In genomic region chr12:9784816-9785215, GRCh38 we compare ENCODE assay signal across 17 cellular contexts.
"Had no signal": no experiment of that assay in that cellular context is flagged by ENCODE, and none has a peak within 500 bp of the region (broad histone marks: within the 10 kb centered on the region; RNA-seq: fewer than 3 reads in every experiment).

No MANE protein-coding gene starts in this region.

- H3K4me1 ChIP-seq: esophagus squamous epithelium, foreskin keratinocyte, pancreas had no signal

- H3K27ac Mint-ChIP-seq: dendritic cell treated with granulocyte-macrophage colony-stimulating factor and Interleukin-4, amounts not matched to agents 40 ng/mL and 50 ng/mL, for 4 days; naive B cell; nephron; progenitor cell of endocrine pancreas had no signal

- H3K27me3 Mint-ChIP-seq: dendritic cell treated with granulocyte-macrophage colony-stimulating factor and Interleukin-4, amounts not matched to agents 40 ng/mL and 50 ng/mL, for 4 days; naive B cell; progenitor cell of endocrine pancreas had no signal

- H3K4me1 Mint-ChIP-seq: nephron had no signal

- H3K36me3 ChIP-seq: esophagus squamous epithelium, pancreas had no signal

- ATAC-seq: foreskin keratinocyte, pancreas, right cardiac atrium had no signal

- H3K4me3 ChIP-seq: esophagus squamous epithelium, pancreas had no signal

- H3K9me3 Mint-ChIP-seq: dendritic cell treated with granulocyte-macrophage colony-stimulating factor and Interleukin-4, amounts not matched to agents 40 ng/mL and 50 ng/mL, for 4 days; nephron had no signal

- H3K36me3 Mint-ChIP-seq: naive B cell had no signal

- DNase-seq: esophagus squamous epithelium; foreskin keratinocyte; kidney glomerular epithelial cell; mesendoderm; naive B cell; occipital lobe; pancreas; right cardiac atrium; small intestine; stimulated activated CD4-positive, alpha-beta T cell treated with anti-CD3 and anti-CD28 coated beads, Interleukin-12 subunit alpha, Interleukin-12 subunit beta, amount 100 ng/mL, for 4 hours; stimulated activated naive CD4-positive, alpha-beta T cell; trophoblast cell had no signal

- H3K9me3 ChIP-seq: esophagus squamous epithelium, pancreas had no signal

- H3K27ac ChIP-seq: esophagus squamous epithelium, foreskin keratinocyte, pancreas had no signal

- H3K4me3 Mint-ChIP-seq: dendritic cell treated with granulocyte-macrophage colony-stimulating factor and Interleukin-4, amounts not matched to agents 40 ng/mL and 50 ng/mL, for 4 days; naive B cell; nephron had no signal

- H3K27me3 ChIP-seq: esophagus squamous epithelium, foreskin keratinocyte, pancreas had no signal

- FAIRE-seq: islet of Langerhans, urothelium cell line had no signal
